ENCODE assay signal across 1 cellular context in genomic region chr14:33617154-33617553, GRCh38.
TF ChIP-seq lines count a peak whose summit lies in the region.

No MANE protein-coding gene starts in this region.

TF ChIP-seq in IMR-90, 13 proteins besides CTCF, POLR2A, EP300 and RAD21 (continued from another document):
- TF ChIP-seq CEBPB (IDR thresholded peaks at IDR 0.05; ENCODE audit: low read depth, low read length) (no peak), BHLHE40 (IDR thresholded peaks at IDR 0.05; ENCODE audit: low read depth, low read length) (no peak)
